16 cellular contexts compared by ENCODE assay signal in genomic region chr1:93663191-93663614, GRCh38. TPM values are rescaled to one million over a fixed set of nuclear protein-coding genes. Genes with fewer than 3 reads are reported as not detected.
DNase-seq lines count a peak whose midpoint lies in the region; ATAC-seq and TF ChIP-seq lines count a peak whose summit lies in the region.
"Had no signal": no experiment of that assay in that cellular context is flagged by ENCODE, and none has a peak within 500 bp of the region (broad histone marks: within the 10 kb centered on the region; RNA-seq: fewer than 3 reads in every experiment).

No MANE protein-coding gene starts in this region.

- H4K20me1 ChIP-seq in KMS-11 (ENCODE audit: insufficient read depth), result no peaks in the 10 kb centered on the region

- H2BK5ac ChIP-seq in mesendoderm (ENCODE audit: low read length), result peak overlapping the region; percentile 75

- TF ChIP-seq POLR2A in testis (IDR thresholded peaks at IDR 0.05) (no peak), stomach (IDR thresholded peaks at IDR 0.05) (no peak)

- no peak overlapping the region for H3K4me3 ChIP-seq in KMS-11 (IDR thresholded peaks at IDR 0.05; ENCODE audit: insufficient read depth, low read depth, low read length)
- H3K4me3 ChIP-seq in brain microvascular endothelial cell (ENCODE audit: low read depth, low read length), result no peak overlapping the region
- no peak overlapping the region for H3K4me3 ChIP-seq in mesendoderm (ENCODE audit: low read length)
- no peak overlapping the region for H3K4me3 ChIP-seq in testis
- no peak overlapping the region for H3K4me3 ChIP-seq in stomach
- H3K4me3 ChIP-seq: pancreas had no signal

- no peak for ATAC-seq in activated naive CD4-positive, alpha-beta T cell treated with anti-CD3 and anti-CD28 coated beads, Interleukin-2, amount 50 U/mL, for 72 hours
- ATAC-seq: pancreas; stimulated activated naive CD8-positive, alpha-beta T cell treated with anti-CD3 and anti-CD28 coated beads, Interleukin-15, amount 100 ng/mL, for 72 hours had no signal

- no peaks in the 10 kb centered on the region for H3K27me3 ChIP-seq in KMS-11 (ENCODE audit: insufficient read depth, low read depth)
- H3K27me3 ChIP-seq in brain microvascular endothelial cell (replicated peaks), result no peaks in the 10 kb centered on the region
- no peaks in the 10 kb centered on the region for H3K27me3 ChIP-seq in mesendoderm (ENCODE audit: insufficient read depth, low read length, poor library complexity)
- no peaks in the 10 kb centered on the region for H3K27me3 ChIP-seq in testis
- no peaks in the 10 kb centered on the region for H3K27me3 ChIP-seq in stomach
- H3K27me3 ChIP-seq: pancreas had no signal

- H4K8ac ChIP-seq in mesendoderm (ENCODE audit: low read depth, low read length), result peak overlapping the region; percentile 42

- H2BK15ac ChIP-seq in mesendoderm (replicated peaks; ENCODE audit: low read depth), result no peak overlapping the region

- H3K79me2 ChIP-seq in KMS-11 (ENCODE audit: insufficient read depth, low read depth) (no peaks in the 10 kb centered on the region), mesendoderm (ENCODE audit: control insufficient read depth, insufficient read depth, low read length) (peaks cover 52% of the 10 kb centered on the region)

- peaks cover 29% of the 10 kb centered on the region for H3K79me1 ChIP-seq in mesendoderm (ENCODE audit: low read length)

- H3K27ac Mint-ChIP-seq in activated naive CD4-positive, alpha-beta T cell treated with anti-CD3 and anti-CD28 coated beads, Interleukin-2, amount 50 U/mL, for 72 hours, result no peak overlapping the region
- H3K27ac Mint-ChIP-seq: activated T-cell treated with anti-CD3 and anti-CD28 coated beads, Interleukin-2, amount 50 U/mL, for 24 hours had no signal

- no peak overlapping the region for H3K23ac ChIP-seq in mesendoderm (ENCODE audit: low read length)

- H4K5ac ChIP-seq in mesendoderm (ENCODE audit: low read length), result no peak overlapping the region

- intact Hi-C loops in testis (cut with DNase I; ENCODE audit: low total_unique reads) (no loop called here), stomach (cut with DNase I; ENCODE audit: low total_unique reads) (no loop called here)

- peak overlapping the region; percentile 61 for H2AK5ac ChIP-seq in mesendoderm (ENCODE audit: low read length)

- DNase-seq in brain microvascular endothelial cell (no peak), mesendoderm (peak; percentile 62), testis (no peak), GDM1 (lab: John Stamatoyannopoulos, UW) (no peak), stomach (no peak)
- DNase-seq in activated naive CD4-positive, alpha-beta T cell treated with anti-CD3 and anti-CD28 coated beads, Interleukin-2, amount 50 U/mL, for 72 hours (ENCODE audit: low spot score in 2 of 2), result no peak
- DNase-seq: activated CD4-positive, alpha-beta T cell treated with anti-CD3 and anti-CD28 coated beads, Interleukin-2, amount 50 U/mL, for 4 hours; activated T-cell treated with anti-CD3 and anti-CD28 coated beads, Interleukin-2, amount 50 U/mL, for 24 hours; DMS 273 treated with DMSO at 0.1 percent for 48 hours; NCI-H187; NCI-H446 treated with DMSO at 0.1 percent for 48 hours; pancreas; stimulated activated naive CD8-positive, alpha-beta T cell treated with anti-CD3 and anti-CD28 coated beads, Interleukin-15, amount 100 ng/mL, for 72 hours had no signal

- no peak overlapping the region for H3K9ac ChIP-seq in KMS-11
- no peak overlapping the region for H3K9ac ChIP-seq in mesendoderm (ENCODE audit: low read length)

- H3K36me3 Mint-ChIP-seq in activated naive CD4-positive, alpha-beta T cell treated with anti-CD3 and anti-CD28 coated beads, Interleukin-2, amount 50 U/mL, for 72 hours, result no peaks in the 10 kb centered on the region
- H3K36me3 Mint-ChIP-seq: activated naive CD8-positive, alpha-beta T cell had no signal

- no peaks in the 10 kb centered on the region for H3K9me3 ChIP-seq in testis
- H3K9me3 ChIP-seq in stomach, result no peaks in the 10 kb centered on the region
- H3K9me3 ChIP-seq: pancreas had no signal

- H3K4ac ChIP-seq in mesendoderm (ENCODE audit: low read depth, low read length), result no peak overlapping the region

- TF ChIP-seq EP300 in stomach (IDR thresholded peaks at IDR 0.05), result no peak

- no peak overlapping the region for H3K27ac ChIP-seq in KMS-11
- H3K27ac ChIP-seq in brain microvascular endothelial cell, result peak overlapping the region; percentile 79
- H3K27ac ChIP-seq in mesendoderm (ENCODE audit: low read depth, low read length), result peak overlapping the region; percentile 79
- H3K27ac ChIP-seq in testis, result peak overlapping the region; percentile 65 to 72
- H3K27ac ChIP-seq in stomach, result peak overlapping the region in 2 of 5 donors; percentile 47 to 81
- H3K27ac ChIP-seq: HL-60, pancreas had no signal

- peak overlapping the region; percentile 69 for H3K18ac ChIP-seq in mesendoderm (ENCODE audit: low read length)

- peaks cover 20% of the 10 kb centered on the region for H3K4me1 ChIP-seq in KMS-11 (ENCODE audit: low read depth, poor library complexity, severe bottlenecking)
- H3K4me1 ChIP-seq in mesendoderm (ENCODE audit: control insufficient read depth, low read depth, low read length), result peaks cover 37% of the 10 kb centered on the region
- peaks cover 81% of the 10 kb centered on the region for H3K4me1 ChIP-seq in testis
- peaks cover 7 to 77% (median 43%) of the 10 kb centered on the region in 4 donors for H3K4me1 ChIP-seq in stomach
- H3K4me1 ChIP-seq: pancreas had no signal

- no peaks in the 10 kb centered on the region for H3K9me3 Mint-ChIP-seq in activated naive CD4-positive, alpha-beta T cell treated with anti-CD3 and anti-CD28 coated beads, Interleukin-2, amount 50 U/mL, for 72 hours
- H3K9me3 Mint-ChIP-seq: activated T-cell treated with anti-CD3 and anti-CD28 coated beads, Interleukin-2, amount 50 U/mL, for 24 hours; stimulated activated naive CD8-positive, alpha-beta T cell treated with anti-CD3 and anti-CD28 coated beads, Interleukin-15, amount 100 ng/mL, for 72 hours had no signal

- WGBS in mesendoderm (ENCODE audit: extremely low coverage, insufficient coverage, low lambda C conversion rate), result no CpG with 5 or more reads among the region's 2 CpGs
- WGBS in testis, 2 donors, result 61 to 87% methylated on average over 2 of the region's 2 CpGs
- 47 to 72% (median 58%) methylated on average over 2 of the region's 2 CpGs for WGBS in stomach, 5 donors

- in situ Hi-C loops in brain microvascular endothelial cell (cut with HindIII; ENCODE audit: low pct_ligation_motif_present, low sequenced_read_pairs), result no loop called here

- H3K56ac ChIP-seq in mesendoderm (ENCODE audit: low read length), result peak overlapping the region; percentile 66

- H3K4me2 ChIP-seq in KMS-11, result peak overlapping the region; percentile 29; the same call in 1 of the 2 replicates
- no peak overlapping the region for H3K4me2 ChIP-seq in mesendoderm (ENCODE audit: low read length)

- no peaks in the 10 kb centered on the region for H3K36me3 ChIP-seq in KMS-11 (ENCODE audit: insufficient read depth)
- H3K36me3 ChIP-seq in brain microvascular endothelial cell (replicated peaks), result peaks cover 3% of the 10 kb centered on the region
- H3K36me3 ChIP-seq in mesendoderm (ENCODE audit: control insufficient read depth, insufficient read depth, low read length), result peaks cover 8% of the 10 kb centered on the region
- H3K36me3 ChIP-seq in testis (ENCODE audit: low read depth, missing control alignments), result no peaks in the 10 kb centered on the region
- no peaks in the 10 kb centered on the region for H3K36me3 ChIP-seq in stomach
- H3K36me3 ChIP-seq: pancreas had no signal

- H2BK120ac ChIP-seq in mesendoderm (ENCODE audit: low read depth, low read length), result no peak overlapping the region

- TF ChIP-seq CTCF in KMS-11 (conservative IDR thresholded peaks at IDR 0.05; ENCODE audit: low read depth, low read length) (no peak), brain microvascular endothelial cell (IDR thresholded peaks at IDR 0.05; ENCODE audit: low read depth, low read length, missing control alignments) (no peak), testis (IDR thresholded peaks at IDR 0.05) (no peak), stomach (IDR thresholded peaks at IDR 0.05) (no peak)

- H2AFZ ChIP-seq in KMS-11 (ENCODE audit: low read depth), result no peak overlapping the region

RNA-seq across cellular contexts. Expression of gene BCAR3, which starts 18.4 kb away (rescaled TPM):
- 23.5 TPM for polyA plus RNA-seq in mesendoderm (2013, experiment 1 of 2)
- 23.0 TPM for polyA plus RNA-seq in mesendoderm (2013, experiment 2 of 2)
- 10 to 100 TPM; 42.9 to 55.9 TPM for total RNA-seq in testis
- polyA plus RNA-seq in testis (ENCODE audit: insufficient read depth, low read depth, low replicate concordance), result 23.2 TPM
- under 1 TPM; 0.25 to 0.72 TPM for total RNA-seq in activated naive CD4-positive, alpha-beta T cell treated with anti-CD3 and anti-CD28 coated beads, Interleukin-2, amount 50 U/mL, for 72 hours
- 10 to 100 TPM; 10.1 to 28.0 (median 20.6) TPM for total RNA-seq in stomach
- polyA plus RNA-seq in stomach, result 10 to 100 TPM in 1 of 3 donors, 1 to 10 TPM in 2; 5.6 to 25.8 (median 8.3) TPM

Comparison
In these comparisons a context has a peak if more than half of its experiments do, and no peak if none do; other contexts are left out.
1. RNA of gene BCAR3, which starts 18.4 kb away (total RNA-seq): 42.9 to 55.9 TPM in testis and 10.1 to 28.0 TPM in stomach; 0.25 to 0.72 TPM in activated naive CD4-positive, alpha-beta T cell treated with anti-CD3 and anti-CD28 coated beads, Interleukin-2, amount 50 U/mL, for 72 hours; every median in the first group is over 4 times any median in the second.